In the genomic region with DNA sequence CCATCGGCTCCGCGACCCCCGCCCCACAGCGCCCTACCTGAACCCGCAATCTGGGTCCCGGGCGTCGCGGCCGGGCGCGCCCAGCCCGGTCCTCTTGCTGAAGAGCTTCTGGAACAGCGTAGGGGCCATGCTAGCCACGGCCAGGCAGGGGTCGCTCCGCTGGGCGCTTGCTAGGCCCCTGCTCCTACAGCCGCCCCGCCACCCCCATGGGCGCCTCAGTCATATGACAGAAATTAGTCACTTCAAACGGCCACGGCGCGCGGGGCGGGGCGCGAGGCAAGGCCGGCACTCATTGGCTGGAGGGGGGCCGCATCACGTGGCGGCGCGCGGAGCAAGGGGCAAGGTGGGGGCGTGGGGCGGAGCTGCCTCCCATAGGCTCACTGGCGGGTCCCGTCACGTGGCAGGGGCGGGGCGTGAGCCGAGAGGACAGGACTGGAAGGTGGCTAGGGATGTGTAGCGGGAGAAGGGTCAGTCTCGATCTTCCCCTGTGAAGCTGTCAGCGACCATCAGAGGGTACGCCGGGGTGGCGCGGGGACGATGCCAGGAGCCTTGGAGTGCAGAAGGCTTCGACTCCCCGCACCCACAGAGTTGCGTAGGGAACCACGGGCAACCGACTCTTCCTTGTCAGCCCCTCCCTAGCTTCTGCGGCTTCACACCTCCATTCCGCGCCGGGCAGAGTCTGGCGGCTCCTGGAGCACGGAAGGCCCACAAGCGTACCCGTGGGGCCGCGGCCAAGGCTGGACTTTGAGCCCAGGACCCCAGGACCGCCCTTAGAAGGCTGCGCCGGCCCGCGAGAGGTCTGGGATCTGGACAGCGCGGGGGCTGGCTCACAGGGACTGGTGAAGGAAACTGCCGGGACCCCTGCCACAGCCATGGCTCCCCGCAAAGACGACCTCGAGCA, we compare ENCODE assay signal across 8 cellular contexts.
A peak's percentile ranks its signal among the peaks of the same experiment; 100 is the strongest.
DNase-seq lines count a peak whose midpoint lies in the region; FAIRE-seq and TF ChIP-seq lines count a peak whose summit lies in the region.

TSS of gene FNIP1 (minus strand) at position 225 of the 901 bp plus-strand sequence. CDS start at position 129, 96 bp downstream.

- peak within 1 kb of the TSS; percentile 94 for H3K9ac ChIP-seq in Loucy (ENCODE audit: low read depth, low read length, poor library complexity, severe bottlenecking)

- H3K4me3 ChIP-seq in Loucy (ENCODE audit: low read length, poor library complexity, severe bottlenecking) (peak within 1 kb of the TSS; percentile 77), fibroblast of pulmonary artery (replicated peaks; ENCODE audit: low read depth, low read length) (peak within 1 kb of the TSS; percentile 82)

- TF ChIP-seq POLR2A in H54 (IDR thresholded peaks at IDR 0.05; ENCODE audit: low read depth, low read length) (peak; percentile 98), Raji (IDR thresholded peaks at IDR 0.05; ENCODE audit: insufficient read depth, low read depth, low read length) (peak; percentile 82)

- no peaks in the 10 kb centered on the region for H3K9me3 ChIP-seq in Loucy (ENCODE audit: insufficient read depth, low read depth, low read length)

- peak; percentile 93 for FAIRE-seq in H54 (lab: Jason Lieb, UNC)

- H3K4me2 ChIP-seq in Loucy (ENCODE audit: low read depth, low read length, poor library complexity, severe bottlenecking), result peak within 1 kb of the TSS; percentile 95

- H3K4me1 ChIP-seq in Loucy (ENCODE audit: insufficient read depth, low read length, poor library complexity, severe bottlenecking), result peaks cover 18% of the 10 kb centered on the region

- peaks cover 4% of the 10 kb centered on the region for H3K36me3 Mint-ChIP-seq in nephron (ENCODE audit: low read depth)
- H3K36me3 Mint-ChIP-seq in stimulated activated naive CD8-positive, alpha-beta T cell treated with anti-CD3 and anti-CD28 coated beads, Interleukin-15, Interleukin-2, amounts not matched to agents 100 ng/mL and 50 ng/mL, for 24 hours (ENCODE audit: low read depth), result peaks cover 22% of the 10 kb centered on the region

- peak within 1 kb of the TSS; percentile 75 to 96 (median 96) for H3K27ac Mint-ChIP-seq in nephron
- H3K27ac Mint-ChIP-seq in stimulated activated naive CD8-positive, alpha-beta T cell treated with anti-CD3 and anti-CD28 coated beads, Interleukin-15, Interleukin-2, amounts not matched to agents 100 ng/mL and 50 ng/mL, for 24 hours, result peak within 1 kb of the TSS; percentile 92

- H3K79me2 ChIP-seq in Loucy (ENCODE audit: insufficient read depth, low read length), result peaks cover 46% of the 10 kb centered on the region

- no peaks in the 10 kb centered on the region for H3K9me2 ChIP-seq in Loucy (replicated peaks; ENCODE audit: low read depth, low read length)

- H3K36me3 ChIP-seq in Loucy (ENCODE audit: insufficient read depth, low read length), result no peaks in the 10 kb centered on the region

- peaks cover 25% of the 10 kb centered on the region for H4K20me1 ChIP-seq in Loucy (ENCODE audit: insufficient read depth, low read length, poor library complexity, severe bottlenecking)

- H3K4me1 Mint-ChIP-seq in nephron, result peaks cover 27% of the 10 kb centered on the region
- peaks cover 39% of the 10 kb centered on the region for H3K4me1 Mint-ChIP-seq in stimulated activated naive CD8-positive, alpha-beta T cell treated with anti-CD3 and anti-CD28 coated beads, Interleukin-15, Interleukin-2, amounts not matched to agents 100 ng/mL and 50 ng/mL, for 24 hours (ENCODE audit: low read depth)

- H2AFZ ChIP-seq in Loucy (ENCODE audit: low read length), result peak within 1 kb of the TSS; percentile 72

- peak within 1 kb of the TSS; percentile 94 to 100 (median 98) for H3K4me3 Mint-ChIP-seq in nephron
- H3K4me3 Mint-ChIP-seq in stimulated activated naive CD8-positive, alpha-beta T cell treated with anti-CD3 and anti-CD28 coated beads, Interleukin-15, Interleukin-2, amounts not matched to agents 100 ng/mL and 50 ng/mL, for 24 hours, result peak within 1 kb of the TSS; percentile 93

- H3K27me3 ChIP-seq in Loucy (ENCODE audit: insufficient read depth, low read length, poor library complexity, severe bottlenecking), result no peaks in the 10 kb centered on the region

- H3F3A ChIP-seq in Loucy (ENCODE audit: low read depth), result no peaks in the 10 kb centered on the region

- DNase-seq in EL (peak; percentile 98), H54 (ENCODE audit: insufficient read length, low spot score) (peak; percentile 93), fibroblast of pulmonary artery (ENCODE audit: low read depth) (peak; percentile 96)
- peak; percentile 99 for DNase-seq in activated T-helper 9 cell treated with anti-CD3 and anti-CD28 coated beads, Interleukin-2, amount 50 U/mL, for 16 hours (ENCODE audit: low read depth)

- TF ChIP-seq CTCF in Loucy (conservative IDR thresholded peaks at IDR 0.05; ENCODE audit: low read length) (0 out of 2 replicates have a peak, but pooled peaks have one; percentile 14), fibroblast of pulmonary artery (IDR thresholded peaks at IDR 0.05; ENCODE audit: low read length, missing control alignments) (no peak), nephron (IDR thresholded peaks at IDR 0.05; ENCODE audit: unreplicated experiment in 3 of 3) (no peak)

- no peaks in the 10 kb centered on the region for H3K27me3 Mint-ChIP-seq in nephron (ENCODE audit: low read depth)
- no peaks in the 10 kb centered on the region for H3K27me3 Mint-ChIP-seq in stimulated activated naive CD8-positive, alpha-beta T cell treated with anti-CD3 and anti-CD28 coated beads, Interleukin-15, Interleukin-2, amounts not matched to agents 100 ng/mL and 50 ng/mL, for 24 hours

- H3K9me3 Mint-ChIP-seq in nephron, result no peaks in the 10 kb centered on the region
- H3K9me3 Mint-ChIP-seq in stimulated activated naive CD8-positive, alpha-beta T cell treated with anti-CD3 and anti-CD28 coated beads, Interleukin-15, Interleukin-2, amounts not matched to agents 100 ng/mL and 50 ng/mL, for 24 hours, result no peaks in the 10 kb centered on the region

Comparison
In these comparisons a context has a peak if more than half of its experiments do, and no peak if none do; other contexts are left out.
1. Peak in every context shown above with its lines: DNase-seq and H3K4me3 ChIP-seq.